Comparison of ENCODE assay signal across 1 cellular context in the genomic region with DNA sequence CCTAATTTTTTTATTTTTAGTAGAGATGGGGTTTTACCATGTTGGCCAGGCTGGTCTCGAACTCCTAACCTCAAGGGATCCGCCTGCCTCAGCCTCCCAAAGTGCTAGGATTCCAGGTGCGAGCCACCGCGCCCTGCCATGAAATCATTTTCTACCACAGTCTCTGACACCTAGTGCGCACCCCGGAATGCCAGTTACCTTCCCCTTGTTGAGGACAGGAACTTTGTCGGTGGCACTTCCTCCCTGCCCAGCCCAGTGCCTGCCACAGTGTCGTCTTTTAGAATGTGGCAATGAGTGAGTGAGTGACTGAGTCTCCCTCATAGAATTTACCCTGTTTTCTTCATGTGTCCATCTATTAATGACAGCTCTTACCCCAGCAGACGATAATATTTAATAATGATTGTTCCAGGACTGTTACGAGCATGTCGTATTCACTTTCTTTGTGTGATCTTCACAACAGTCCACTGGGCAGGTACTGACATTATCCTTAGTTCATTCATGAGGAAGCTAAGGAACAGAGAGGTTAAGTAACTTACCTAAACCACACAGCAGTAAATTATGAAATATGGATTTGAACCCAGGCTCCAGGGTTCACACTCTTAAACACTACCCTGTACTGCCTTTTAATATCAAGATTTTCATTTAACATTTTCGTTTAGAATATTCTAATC.
A peak's percentile ranks its signal among the peaks of the same experiment; 100 is the strongest.
TF ChIP-seq lines count a peak whose summit lies in the region.

No MANE protein-coding gene starts in this region.

TF ChIP-seq in HepG2, 621 proteins besides CTCF, POLR2A, EP300 and RAD21 (continues in another document):
- TF ChIP-seq, protein P1, sequence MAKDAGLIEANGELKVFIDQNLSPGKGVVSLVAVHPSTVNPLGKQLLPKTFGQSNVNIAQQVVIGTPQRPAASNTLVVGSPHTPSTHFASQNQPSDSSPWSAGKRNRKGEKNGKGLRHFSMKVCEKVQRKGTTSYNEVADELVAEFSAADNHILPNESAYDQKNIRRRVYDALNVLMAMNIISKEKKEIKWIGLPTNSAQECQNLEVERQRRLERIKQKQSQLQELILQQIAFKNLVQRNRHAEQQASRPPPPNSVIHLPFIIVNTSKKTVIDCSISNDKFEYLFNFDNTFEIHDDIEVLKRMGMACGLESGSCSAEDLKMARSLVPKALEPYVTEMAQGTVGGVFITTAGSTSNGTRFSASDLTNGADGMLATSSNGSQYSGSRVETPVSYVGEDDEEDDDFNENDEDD (CRISPR knock-in tag; IDR thresholded peaks at IDR 0.05; ENCODE audit: borderline replicate concordance) = no peak
- TF ChIP-seq, protein P2, sequence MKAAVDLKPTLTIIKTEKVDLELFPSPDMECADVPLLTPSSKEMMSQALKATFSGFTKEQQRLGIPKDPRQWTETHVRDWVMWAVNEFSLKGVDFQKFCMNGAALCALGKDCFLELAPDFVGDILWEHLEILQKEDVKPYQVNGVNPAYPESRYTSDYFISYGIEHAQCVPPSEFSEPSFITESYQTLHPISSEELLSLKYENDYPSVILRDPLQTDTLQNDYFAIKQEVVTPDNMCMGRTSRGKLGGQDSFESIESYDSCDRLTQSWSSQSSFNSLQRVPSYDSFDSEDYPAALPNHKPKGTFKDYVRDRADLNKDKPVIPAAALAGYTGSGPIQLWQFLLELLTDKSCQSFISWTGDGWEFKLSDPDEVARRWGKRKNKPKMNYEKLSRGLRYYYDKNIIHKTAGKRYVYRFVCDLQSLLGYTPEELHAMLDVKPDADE (CRISPR knock-in tag; IDR thresholded peaks at IDR 0.05) = no peak
- TF ChIP-seq KLF12 (CRISPR knock-in tag; IDR thresholded peaks at IDR 0.05; ENCODE audit: borderline replicate concordance) (no peak), ZNF496 (CRISPR knock-in tag; IDR thresholded peaks at IDR 0.05; ENCODE audit: insufficient replicate concordance) (no peak), SALL2 (CRISPR knock-in tag; IDR thresholded peaks at IDR 0.05) (0 out of 2 replicates have a peak, but pooled peaks have one; percentile 11), XRCC5 (optimal IDR thresholded peaks at IDR 0.05; ENCODE audit: low read length) (no peak), ZNF766 (CRISPR knock-in tag; IDR thresholded peaks at IDR 0.05; ENCODE audit: borderline replicate concordance) (no peak), SIN3B (IDR thresholded peaks at IDR 0.05; ENCODE audit: low read length) (no peak), MZF1 (CRISPR knock-in tag; IDR thresholded peaks at IDR 0.05; ENCODE audit: borderline replicate concordance) (no peak), ZMYM3 (CRISPR knock-in tag; IDR thresholded peaks at IDR 0.05) (peak; percentile 26), FIP1L1 (IDR thresholded peaks at IDR 0.05; ENCODE audit: borderline replicate concordance, insufficient read depth, low read depth, low read length) (no peak), ZFP36 (IDR thresholded peaks at IDR 0.05; ENCODE audit: borderline replicate concordance, low read depth, low read length, partially characterized antibody) (peak; percentile 68), ZNF768 (CRISPR knock-in tag; IDR thresholded peaks at IDR 0.05) (peak; percentile 70; the same call in 1 of the 2 replicates), ZNF224 (CRISPR knock-in tag; IDR thresholded peaks at IDR 0.05) (no peak), GFI1 (CRISPR knock-in tag; IDR thresholded peaks at IDR 0.05; ENCODE audit: borderline replicate concordance) (no peak), ZSCAN29 (CRISPR knock-in tag; conservative IDR thresholded peaks at IDR 0.05) (no peak), SAP130 (CRISPR knock-in tag; IDR thresholded peaks at IDR 0.05; ENCODE audit: low read depth) (no peak), ZNF10 (CRISPR knock-in tag; IDR thresholded peaks at IDR 0.05; ENCODE audit: borderline replicate concordance, low read depth) (no peak), FOXJ3 (CRISPR knock-in tag; IDR thresholded peaks at IDR 0.05; ENCODE audit: borderline replicate concordance) (no peak), ZNF460 (CRISPR knock-in tag; IDR thresholded peaks at IDR 0.05; ENCODE audit: borderline replicate concordance) (0 out of 2 replicates have a peak, but pooled peaks have one; percentile 18), TEAD3 (CRISPR knock-in tag; optimal IDR thresholded peaks at IDR 0.05; ENCODE audit: borderline replicate concordance) (peak; percentile 23), ETV6 (CRISPR knock-in tag; conservative IDR thresholded peaks at IDR 0.05) (no peak), TBP (CRISPR knock-in tag; IDR thresholded peaks at IDR 0.05) (no peak), ERF (CRISPR knock-in tag; IDR thresholded peaks at IDR 0.05) (no peak), NFKBIZ (CRISPR knock-in tag; IDR thresholded peaks at IDR 0.05) (no peak), CBX5 (CRISPR knock-in tag; IDR thresholded peaks at IDR 0.05; ENCODE audit: borderline replicate concordance) (no peak), PAWR (CRISPR knock-in tag; IDR thresholded peaks at IDR 0.05; ENCODE audit: borderline replicate concordance) (no peak)
- TF ChIP-seq, protein P3, sequence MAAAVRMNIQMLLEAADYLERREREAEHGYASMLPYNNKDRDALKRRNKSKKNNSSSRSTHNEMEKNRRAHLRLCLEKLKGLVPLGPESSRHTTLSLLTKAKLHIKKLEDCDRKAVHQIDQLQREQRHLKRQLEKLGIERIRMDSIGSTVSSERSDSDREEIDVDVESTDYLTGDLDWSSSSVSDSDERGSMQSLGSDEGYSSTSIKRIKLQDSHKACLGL (CRISPR knock-in tag; IDR thresholded peaks at IDR 0.05) = no peak
- TF ChIP-seq, protein P4, sequence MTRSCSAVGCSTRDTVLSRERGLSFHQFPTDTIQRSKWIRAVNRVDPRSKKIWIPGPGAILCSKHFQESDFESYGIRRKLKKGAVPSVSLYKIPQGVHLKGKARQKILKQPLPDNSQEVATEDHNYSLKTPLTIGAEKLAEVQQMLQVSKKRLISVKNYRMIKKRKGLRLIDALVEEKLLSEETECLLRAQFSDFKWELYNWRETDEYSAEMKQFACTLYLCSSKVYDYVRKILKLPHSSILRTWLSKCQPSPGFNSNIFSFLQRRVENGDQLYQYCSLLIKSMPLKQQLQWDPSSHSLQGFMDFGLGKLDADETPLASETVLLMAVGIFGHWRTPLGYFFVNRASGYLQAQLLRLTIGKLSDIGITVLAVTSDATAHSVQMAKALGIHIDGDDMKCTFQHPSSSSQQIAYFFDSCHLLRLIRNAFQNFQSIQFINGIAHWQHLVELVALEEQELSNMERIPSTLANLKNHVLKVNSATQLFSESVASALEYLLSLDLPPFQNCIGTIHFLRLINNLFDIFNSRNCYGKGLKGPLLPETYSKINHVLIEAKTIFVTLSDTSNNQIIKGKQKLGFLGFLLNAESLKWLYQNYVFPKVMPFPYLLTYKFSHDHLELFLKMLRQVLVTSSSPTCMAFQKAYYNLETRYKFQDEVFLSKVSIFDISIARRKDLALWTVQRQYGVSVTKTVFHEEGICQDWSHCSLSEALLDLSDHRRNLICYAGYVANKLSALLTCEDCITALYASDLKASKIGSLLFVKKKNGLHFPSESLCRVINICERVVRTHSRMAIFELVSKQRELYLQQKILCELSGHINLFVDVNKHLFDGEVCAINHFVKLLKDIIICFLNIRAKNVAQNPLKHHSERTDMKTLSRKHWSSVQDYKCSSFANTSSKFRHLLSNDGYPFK (CRISPR knock-in tag; IDR thresholded peaks at IDR 0.05; ENCODE audit: borderline replicate concordance) = no peak
- TF ChIP-seq, protein P5, sequence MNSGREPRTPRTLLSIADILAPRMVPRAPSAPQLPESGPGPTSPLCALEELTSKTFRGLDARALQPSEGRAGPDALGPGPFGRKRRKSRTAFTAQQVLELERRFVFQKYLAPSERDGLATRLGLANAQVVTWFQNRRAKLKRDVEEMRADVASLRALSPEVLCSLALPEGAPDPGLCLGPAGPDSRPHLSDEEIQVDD (CRISPR knock-in tag; IDR thresholded peaks at IDR 0.05; ENCODE audit: borderline replicate concordance) = no peak
- TF ChIP-seq, protein P6, sequence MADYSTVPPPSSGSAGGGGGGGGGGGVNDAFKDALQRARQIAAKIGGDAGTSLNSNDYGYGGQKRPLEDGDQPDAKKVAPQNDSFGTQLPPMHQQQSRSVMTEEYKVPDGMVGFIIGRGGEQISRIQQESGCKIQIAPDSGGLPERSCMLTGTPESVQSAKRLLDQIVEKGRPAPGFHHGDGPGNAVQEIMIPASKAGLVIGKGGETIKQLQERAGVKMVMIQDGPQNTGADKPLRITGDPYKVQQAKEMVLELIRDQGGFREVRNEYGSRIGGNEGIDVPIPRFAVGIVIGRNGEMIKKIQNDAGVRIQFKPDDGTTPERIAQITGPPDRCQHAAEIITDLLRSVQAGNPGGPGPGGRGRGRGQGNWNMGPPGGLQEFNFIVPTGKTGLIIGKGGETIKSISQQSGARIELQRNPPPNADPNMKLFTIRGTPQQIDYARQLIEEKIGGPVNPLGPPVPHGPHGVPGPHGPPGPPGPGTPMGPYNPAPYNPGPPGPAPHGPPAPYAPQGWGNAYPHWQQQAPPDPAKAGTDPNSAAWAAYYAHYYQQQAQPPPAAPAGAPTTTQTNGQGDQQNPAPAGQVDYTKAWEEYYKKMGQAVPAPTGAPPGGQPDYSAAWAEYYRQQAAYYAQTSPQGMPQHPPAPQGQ (CRISPR knock-in tag; IDR thresholded peaks at IDR 0.05; ENCODE audit: borderline replicate concordance) = no peak
- TF ChIP-seq, protein P7, sequence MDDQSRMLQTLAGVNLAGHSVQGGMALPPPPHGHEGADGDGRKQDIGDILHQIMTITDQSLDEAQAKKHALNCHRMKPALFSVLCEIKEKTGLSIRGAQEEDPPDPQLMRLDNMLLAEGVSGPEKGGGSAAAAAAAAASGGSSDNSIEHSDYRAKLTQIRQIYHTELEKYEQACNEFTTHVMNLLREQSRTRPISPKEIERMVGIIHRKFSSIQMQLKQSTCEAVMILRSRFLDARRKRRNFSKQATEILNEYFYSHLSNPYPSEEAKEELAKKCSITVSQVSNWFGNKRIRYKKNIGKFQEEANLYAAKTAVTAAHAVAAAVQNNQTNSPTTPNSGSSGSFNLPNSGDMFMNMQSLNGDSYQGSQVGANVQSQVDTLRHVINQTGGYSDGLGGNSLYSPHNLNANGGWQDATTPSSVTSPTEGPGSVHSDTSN (CRISPR knock-in tag; IDR thresholded peaks at IDR 0.05; ENCODE audit: borderline replicate concordance) = no peak
- TF ChIP-seq, protein P8, sequence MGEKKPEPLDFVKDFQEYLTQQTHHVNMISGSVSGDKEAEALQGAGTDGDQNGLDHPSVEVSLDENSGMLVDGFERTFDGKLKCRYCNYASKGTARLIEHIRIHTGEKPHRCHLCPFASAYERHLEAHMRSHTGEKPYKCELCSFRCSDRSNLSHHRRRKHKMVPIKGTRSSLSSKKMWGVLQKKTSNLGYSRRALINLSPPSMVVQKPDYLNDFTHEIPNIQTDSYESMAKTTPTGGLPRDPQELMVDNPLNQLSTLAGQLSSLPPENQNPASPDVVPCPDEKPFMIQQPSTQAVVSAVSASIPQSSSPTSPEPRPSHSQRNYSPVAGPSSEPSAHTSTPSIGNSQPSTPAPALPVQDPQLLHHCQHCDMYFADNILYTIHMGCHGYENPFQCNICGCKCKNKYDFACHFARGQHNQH (CRISPR knock-in tag; IDR thresholded peaks at IDR 0.05) = no peak
- TF ChIP-seq, protein P9, sequence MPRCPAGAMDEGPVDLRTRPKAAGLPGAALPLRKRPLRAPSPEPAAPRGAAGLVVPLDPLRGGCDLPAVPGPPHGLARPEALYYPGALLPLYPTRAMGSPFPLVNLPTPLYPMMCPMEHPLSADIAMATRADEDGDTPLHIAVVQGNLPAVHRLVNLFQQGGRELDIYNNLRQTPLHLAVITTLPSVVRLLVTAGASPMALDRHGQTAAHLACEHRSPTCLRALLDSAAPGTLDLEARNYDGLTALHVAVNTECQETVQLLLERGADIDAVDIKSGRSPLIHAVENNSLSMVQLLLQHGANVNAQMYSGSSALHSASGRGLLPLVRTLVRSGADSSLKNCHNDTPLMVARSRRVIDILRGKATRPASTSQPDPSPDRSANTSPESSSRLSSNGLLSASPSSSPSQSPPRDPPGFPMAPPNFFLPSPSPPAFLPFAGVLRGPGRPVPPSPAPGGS (CRISPR knock-in tag; IDR thresholded peaks at IDR 0.05) = no peak
- TF ChIP-seq, protein P10, sequence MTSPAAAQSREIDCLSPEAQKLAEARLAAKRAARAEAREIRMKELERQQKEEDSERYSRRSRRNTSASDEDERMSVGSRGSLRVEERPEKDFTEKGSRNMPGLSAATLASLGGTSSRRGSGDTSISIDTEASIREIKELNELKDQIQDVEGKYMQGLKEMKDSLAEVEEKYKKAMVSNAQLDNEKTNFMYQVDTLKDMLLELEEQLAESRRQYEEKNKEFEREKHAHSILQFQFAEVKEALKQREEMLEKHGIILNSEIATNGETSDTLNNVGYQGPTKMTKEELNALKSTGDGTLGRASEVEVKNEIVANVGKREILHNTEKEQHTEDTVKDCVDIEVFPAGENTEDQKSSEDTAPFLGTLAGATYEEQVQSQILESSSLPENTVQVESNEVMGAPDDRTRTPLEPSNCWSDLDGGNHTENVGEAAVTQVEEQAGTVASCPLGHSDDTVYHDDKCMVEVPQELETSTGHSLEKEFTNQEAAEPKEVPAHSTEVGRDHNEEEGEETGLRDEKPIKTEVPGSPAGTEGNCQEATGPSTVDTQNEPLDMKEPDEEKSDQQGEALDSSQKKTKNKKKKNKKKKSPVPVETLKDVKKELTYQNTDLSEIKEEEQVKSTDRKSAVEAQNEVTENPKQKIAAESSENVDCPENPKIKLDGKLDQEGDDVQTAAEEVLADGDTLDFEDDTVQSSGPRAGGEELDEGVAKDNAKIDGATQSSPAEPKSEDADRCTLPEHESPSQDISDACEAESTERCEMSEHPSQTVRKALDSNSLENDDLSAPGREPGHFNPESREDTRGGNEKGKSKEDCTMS (CRISPR knock-in tag; conservative IDR thresholded peaks at IDR 0.05) = no peak
- TF ChIP-seq, protein P11, sequence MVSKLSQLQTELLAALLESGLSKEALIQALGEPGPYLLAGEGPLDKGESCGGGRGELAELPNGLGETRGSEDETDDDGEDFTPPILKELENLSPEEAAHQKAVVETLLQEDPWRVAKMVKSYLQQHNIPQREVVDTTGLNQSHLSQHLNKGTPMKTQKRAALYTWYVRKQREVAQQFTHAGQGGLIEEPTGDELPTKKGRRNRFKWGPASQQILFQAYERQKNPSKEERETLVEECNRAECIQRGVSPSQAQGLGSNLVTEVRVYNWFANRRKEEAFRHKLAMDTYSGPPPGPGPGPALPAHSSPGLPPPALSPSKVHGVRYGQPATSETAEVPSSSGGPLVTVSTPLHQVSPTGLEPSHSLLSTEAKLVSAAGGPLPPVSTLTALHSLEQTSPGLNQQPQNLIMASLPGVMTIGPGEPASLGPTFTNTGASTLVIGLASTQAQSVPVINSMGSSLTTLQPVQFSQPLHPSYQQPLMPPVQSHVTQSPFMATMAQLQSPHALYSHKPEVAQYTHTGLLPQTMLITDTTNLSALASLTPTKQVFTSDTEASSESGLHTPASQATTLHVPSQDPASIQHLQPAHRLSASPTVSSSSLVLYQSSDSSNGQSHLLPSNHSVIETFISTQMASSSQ (IDR thresholded peaks at IDR 0.05; ENCODE audit: low read depth) = no peak
- TF ChIP-seq, protein P11 (CRISPR knock-in tag; IDR thresholded peaks at IDR 0.05; ENCODE audit: borderline replicate concordance) = no peak
